Comparison of ENCODE assay signal across 17 cellular contexts in the genomic region with DNA sequence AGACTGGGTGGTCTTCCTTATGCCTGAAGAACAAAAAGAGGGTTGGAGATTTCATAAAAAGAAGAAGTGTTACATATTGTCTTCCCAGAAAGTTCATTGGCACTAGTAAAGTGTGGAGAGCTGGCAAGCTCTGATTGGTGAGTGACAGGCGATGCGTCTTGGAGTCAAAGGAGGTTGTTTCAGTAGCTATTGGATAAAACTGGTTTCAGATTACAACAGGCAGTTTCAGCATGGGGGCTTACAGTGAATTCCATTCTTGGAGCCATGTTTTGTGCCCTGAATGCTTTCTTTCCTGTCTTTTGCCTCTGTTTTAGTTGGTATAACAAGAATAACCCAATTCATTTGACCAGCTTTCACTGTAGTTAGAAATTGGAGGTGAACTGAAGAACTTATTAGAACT.
DNase-seq lines count a peak whose midpoint lies in the region; ATAC-seq and TF ChIP-seq lines count a peak whose summit lies in the region.
"Had no signal": no experiment of that assay in that cellular context is flagged by ENCODE, and none has a peak within 500 bp of the region (broad histone marks: within the 10 kb centered on the region; RNA-seq: fewer than 3 reads in every experiment).

No MANE protein-coding gene starts in this region.

- no peaks in the 10 kb centered on the region for H3K27me3 Mint-ChIP-seq in HFFc6 (ENCODE audit: insufficient read depth)
- H3K27me3 Mint-ChIP-seq: CD8-positive, alpha-beta memory T cell had no signal

- no peak for ATAC-seq in GM19397 (IDR thresholded peaks at IDR 0.05; ENCODE audit: unreplicated experiment)

- H3K4me1 Mint-ChIP-seq in HFFc6 (ENCODE audit: low read depth): no peaks in the 10 kb centered on the region
- H3K4me1 Mint-ChIP-seq: CD8-positive, alpha-beta memory T cell had no signal

- TF ChIP-seq CTCF in HFFc6 (IDR thresholded peaks at IDR 0.05): no peak

- CTCF ChIA-PET in HEK293T (lab: Yijun Ruan, JAX): no interaction called here

- peak; percentile 16 for DNase-seq in ELF-1 (ENCODE audit: low read depth, low spot score)
- no peak for DNase-seq in HEK293T (ENCODE audit: extremely low spot score)
- DNase-seq in iPS DF 19.7 (ENCODE audit: low read depth, low spot score): peak; percentile 33
- DNase-seq in iPS-NIHi7 (ENCODE audit: extremely low spot score): peak; percentile 25
- no peak for DNase-seq in HFFc6
- no peak for DNase-seq in substantia nigra (lab: John Stamatoyannopoulos, UW)
- DNase-seq in NCI-H1048 (lab: John Stamatoyannopoulos, UW): no peak
- DNase-seq: 8988T; AML-193; Caco-2; CD8-positive, alpha-beta memory T cell; DND-41; GF-D8; GM23248; HCEC 1CT had no signal

- H3K27ac Mint-ChIP-seq in HFFc6: no peak overlapping the region

- H3K36me3 Mint-ChIP-seq in HFFc6 (ENCODE audit: low read depth): no peaks in the 10 kb centered on the region
- H3K36me3 Mint-ChIP-seq: CD8-positive, alpha-beta memory T cell had no signal

- no peak overlapping the region for H3K27ac ChIP-seq in substantia nigra (ENCODE audit: low read depth, low read length, poor library complexity, severe bottlenecking)
- H3K27ac ChIP-seq: BLaER1, GM23248 had no signal

- H3K4me3 Mint-ChIP-seq in HFFc6: no peak overlapping the region
- H3K4me3 Mint-ChIP-seq: CD8-positive, alpha-beta memory T cell had no signal

- peaks cover 27% of the 10 kb centered on the region for H3K9me3 Mint-ChIP-seq in HFFc6

- POLR2A ChIA-PET in HEK293T (lab: Yijun Ruan, JAX): no interaction called here

TF ChIP-seq in HEK293T, 16 proteins besides CTCF, POLR2A, EP300 and RAD21:
- TF ChIP-seq NFRKB (IDR thresholded peaks at IDR 0.05): no peak
- TF ChIP-seq, protein P1, sequence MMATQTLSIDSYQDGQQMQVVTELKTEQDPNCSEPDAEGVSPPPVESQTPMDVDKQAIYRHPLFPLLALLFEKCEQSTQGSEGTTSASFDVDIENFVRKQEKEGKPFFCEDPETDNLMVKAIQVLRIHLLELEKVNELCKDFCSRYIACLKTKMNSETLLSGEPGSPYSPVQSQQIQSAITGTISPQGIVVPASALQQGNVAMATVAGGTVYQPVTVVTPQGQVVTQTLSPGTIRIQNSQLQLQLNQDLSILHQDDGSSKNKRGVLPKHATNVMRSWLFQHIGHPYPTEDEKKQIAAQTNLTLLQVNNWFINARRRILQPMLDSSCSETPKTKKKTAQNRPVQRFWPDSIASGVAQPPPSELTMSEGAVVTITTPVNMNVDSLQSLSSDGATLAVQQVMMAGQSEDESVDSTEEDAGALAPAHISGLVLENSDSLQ (IDR thresholded peaks at IDR 0.05): peak; percentile 69

Comparison
In these comparisons a context has a peak if more than half of its experiments do, and no peak if none do; other contexts are left out.
1. DNase-seq: peak in ELF-1 (single experiment), iPS DF 19.7 (single experiment) and iPS-NIHi7 (single experiment); none in HEK293T (single experiment), HFFc6 (single experiment), substantia nigra (0 of 49) and NCI-H1048 (single experiment).